ENCODE assay signal across 28 cellular contexts in the genomic region with DNA sequence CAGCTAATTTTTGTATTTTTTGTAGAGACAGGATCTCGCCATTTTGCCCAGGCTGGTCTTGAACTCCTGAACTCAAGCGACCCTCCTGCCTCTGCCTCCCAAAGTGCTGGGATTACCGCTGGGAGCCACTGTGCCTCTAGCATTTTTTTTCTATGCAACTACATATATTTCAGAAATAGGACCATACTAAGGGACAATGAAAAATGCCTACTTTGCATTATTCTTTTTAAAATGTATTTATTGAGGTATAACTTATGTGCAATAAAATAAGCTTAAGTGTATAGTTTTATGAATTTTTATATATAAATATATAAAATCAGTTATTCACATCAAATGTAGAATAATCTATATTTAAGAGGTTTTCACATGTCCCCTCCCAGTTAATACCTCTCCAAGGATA.
"Had no signal": no experiment of that assay in that cellular context is flagged by ENCODE, and none has a peak within 500 bp of the region (broad histone marks: within the 10 kb centered on the region; RNA-seq: fewer than 3 reads in every experiment).

No MANE protein-coding gene starts in this region.

- H3K4me3 ChIP-seq: coronary artery, dorsolateral prefrontal cortex, esophagus squamous epithelium, gastrocnemius medialis, heart right ventricle, left lung, lung had no signal

- H3K27ac ChIP-seq: coronary artery, dorsolateral prefrontal cortex, epithelial cell of prostate, esophagus squamous epithelium, gastrocnemius medialis, heart right ventricle, left lung had no signal

- H3K27me3 Mint-ChIP-seq: memory B cell had no signal

- H3K36me3 ChIP-seq: gastrocnemius medialis had no signal

- ATAC-seq: esophagus mucosa, gastrocnemius medialis, heart right ventricle, left cardiac atrium, left lung, left ventricle myocardium superior had no signal

- FAIRE-seq: colon, endometrium, islet of Langerhans, keratinocyte had no signal

- H3K27me3 ChIP-seq: dorsolateral prefrontal cortex, esophagus squamous epithelium, gastrocnemius medialis, heart right ventricle, left lung had no signal

- H3K4me3 Mint-ChIP-seq: memory B cell had no signal

- DNase-seq: dermis blood vessel endothelial cell; dorsolateral prefrontal cortex; effector CD4-positive, alpha-beta T cell; effector memory CD4-positive, alpha-beta T cell; erythroblast; esophagus squamous epithelium; foreskin fibroblast; foreskin melanocyte; gastrocnemius medialis; glutamatergic neuron; head of caudate nucleus; heart right ventricle; hippocampal formation; left cardiac atrium; left lung; left ventricle myocardium superior; mammary epithelial cell; mesendoderm; midbrain had no signal

- H3K4me1 Mint-ChIP-seq: memory B cell had no signal

- H3K27ac Mint-ChIP-seq: memory B cell had no signal

- H3K9me3 ChIP-seq: esophagus squamous epithelium, gastrocnemius medialis had no signal

- H3K4me1 ChIP-seq: esophagus squamous epithelium, gastrocnemius medialis, left lung had no signal
